In genomic region chr3:173109143-173109542, GRCh38 we compare ENCODE assay signal across 23 cellular contexts. TPM values are rescaled to one million over a fixed set of nuclear protein-coding genes. Genes with fewer than 3 reads are reported as not detected.
DNase-seq lines count a peak whose midpoint lies in the region; ATAC-seq lines count a peak whose summit lies in the region.
"Had no signal": no experiment of that assay in that cellular context is flagged by ENCODE, and none has a peak within 500 bp of the region (broad histone marks: within the 10 kb centered on the region; RNA-seq: fewer than 3 reads in every experiment).

No MANE protein-coding gene starts in this region.

- ATAC-seq in natural killer cell treated with Interleukin-12 subunit alpha and Interleukin-12 subunit beta and Interleukin-15 and Interleukin-18, amount 100 ng/mL, for 72 hours: no peak
- ATAC-seq: activated CD4-positive, alpha-beta T cell treated with anti-CD3 and anti-CD28 coated beads for 36 hours; activated naive CD4-positive, alpha-beta T cell treated with anti-CD3 and anti-CD28 coated beads, Interleukin-2, amount 50 U/mL, for 72 hours; activated T-cell treated with anti-CD3 and anti-CD28 coated beads, Interleukin-2, amount 50 U/mL, for 72 hours; left lung had no signal

- H3K9me3 Mint-ChIP-seq in natural killer cell treated with Interleukin-12 subunit alpha and Interleukin-12 subunit beta and Interleukin-15 and Interleukin-18, amount 100 ng/mL, for 72 hours: peaks cover 3% of the 10 kb centered on the region

- no peaks in the 10 kb centered on the region for H3K27me3 Mint-ChIP-seq in natural killer cell treated with Interleukin-12 subunit alpha and Interleukin-12 subunit beta and Interleukin-15 and Interleukin-18, amount 100 ng/mL, for 72 hours
- H3K27me3 Mint-ChIP-seq: activated CD4-positive, alpha-beta T cell treated with anti-CD3 and anti-CD28 coated beads for 36 hours; brain; CD4-positive, alpha-beta T cell had no signal

- peak; percentile 18 for DNase-seq in ELF-1 (ENCODE audit: low read depth, low spot score)
- DNase-seq in RPMI7951 (ENCODE audit: low read depth): peak; percentile 5
- peak in 30 of 42 donors; percentile 3 to 72 (median 24) for DNase-seq in head of caudate nucleus
- DNase-seq in non-pigmented ciliary epithelial cell (ENCODE audit: low read depth): peak; percentile 11
- no peak for DNase-seq in natural killer cell treated with Interleukin-12 subunit alpha and Interleukin-12 subunit beta and Interleukin-15 and Interleukin-18, amount 100 ng/mL, for 72 hours (ENCODE audit: low spot score)
- DNase-seq in AML-193 (lab: John Stamatoyannopoulos, UW): no peak
- DNase-seq in stimulated activated CD4-positive, alpha-beta T cell treated with anti-CD3 and anti-CD28 coated beads, Interleukin-2, amount 100 ng/mL, for 24 hours: no peak
- no peak for DNase-seq in activated effector memory CD4-positive, alpha-beta T cell treated with Interleukin-2 at 50 U/mL for 16 hours
- DNase-seq: activated CD4-positive, alpha-beta T cell treated with anti-CD3 and anti-CD28 coated beads for 36 hours; activated T-cell treated with anti-CD3 and anti-CD28 coated beads, Interleukin-2, amount 50 U/mL, for 72 hours; CD4-positive, alpha-beta T cell; glutamatergic neuron; KBM-7; left lung; NCI-H1930; NCI-H446; RPMI8226; stimulated activated CD4-positive, alpha-beta T cell treated with anti-CD3 and anti-CD28 coated beads, Interleukin-12 subunit alpha, Interleukin-12 subunit beta, amount 100 ng/mL, for 4 hours had no signal

- intact Hi-C loops in head of caudate nucleus (cut with DNase I): no loop called here

- no peak overlapping the region for H3K27ac Mint-ChIP-seq in natural killer cell treated with Interleukin-12 subunit alpha and Interleukin-12 subunit beta and Interleukin-15 and Interleukin-18, amount 100 ng/mL, for 72 hours
- H3K27ac Mint-ChIP-seq: activated CD4-positive, alpha-beta T cell treated with anti-CD3 and anti-CD28 coated beads for 36 hours; activated naive CD4-positive, alpha-beta T cell treated with anti-CD3 and anti-CD28 coated beads, Interleukin-2, amount 50 U/mL, for 72 hours; activated T-cell treated with anti-CD3 and anti-CD28 coated beads, Interleukin-2, amount 50 U/mL, for 72 hours; CD4-positive, alpha-beta T cell had no signal

- no peaks in the 10 kb centered on the region for H3K36me3 Mint-ChIP-seq in natural killer cell treated with Interleukin-12 subunit alpha and Interleukin-12 subunit beta and Interleukin-15 and Interleukin-18, amount 100 ng/mL, for 72 hours
- H3K36me3 Mint-ChIP-seq: activated naive CD4-positive, alpha-beta T cell treated with anti-CD3 and anti-CD28 coated beads, Interleukin-2, amount 50 U/mL, for 72 hours; brain had no signal

- H3K4me1 Mint-ChIP-seq in natural killer cell treated with Interleukin-12 subunit alpha and Interleukin-12 subunit beta and Interleukin-15 and Interleukin-18, amount 100 ng/mL, for 72 hours (ENCODE audit: low read depth in 2 of 2): no peaks in the 10 kb centered on the region
- H3K4me1 Mint-ChIP-seq: activated CD4-positive, alpha-beta T cell treated with anti-CD3 and anti-CD28 coated beads for 36 hours had no signal

- H3K4me3 Mint-ChIP-seq in natural killer cell treated with Interleukin-12 subunit alpha and Interleukin-12 subunit beta and Interleukin-15 and Interleukin-18, amount 100 ng/mL, for 72 hours: no peak overlapping the region
- H3K4me3 Mint-ChIP-seq: activated CD4-positive, alpha-beta T cell treated with anti-CD3 and anti-CD28 coated beads for 36 hours; activated T-cell treated with anti-CD3 and anti-CD28 coated beads, Interleukin-2, amount 50 U/mL, for 72 hours; brain; CD4-positive, alpha-beta T cell had no signal

RNA-seq across cellular contexts. Expression of gene SPATA16, which starts 31.9 kb away (rescaled TPM):
- total RNA-seq in RPMI7951 (2014; rRNA removed; shearing (Covaris generic)): not detected in 2 replicates
- total RNA-seq in natural killer cell treated with Interleukin-12 subunit alpha and Interleukin-12 subunit beta and Interleukin-15 and Interleukin-18, amount 100 ng/mL, for 72 hours: not detected
- total RNA-seq: activated CD4-positive, alpha-beta T cell treated with anti-CD3 and anti-CD28 coated beads for 36 hours; activated naive CD4-positive, alpha-beta T cell treated with anti-CD3 and anti-CD28 coated beads, Interleukin-2, amount 50 U/mL, for 72 hours; activated T-cell treated with anti-CD3 and anti-CD28 coated beads, Interleukin-2, amount 50 U/mL, for 72 hours; CD4-positive, alpha-beta T cell; fibroblast of lung; left lung; osteoblast; suprapubic skin had no signal

Comparison
In these comparisons a context has a peak if more than half of its experiments do, and no peak if none do; other contexts are left out.
1. DNase-seq: peak in ELF-1 (single experiment), RPMI7951 (single experiment), head of caudate nucleus (30 of 42) and non-pigmented ciliary epithelial cell (single experiment); none in natural killer cell treated with Interleukin-12 subunit alpha and Interleukin-12 subunit beta and Interleukin-15 and Interleukin-18, amount 100 ng/mL, for 72 hours (single experiment), AML-193 (0 of 2), stimulated activated CD4-positive, alpha-beta T cell treated with anti-CD3 and anti-CD28 coated beads, Interleukin-2, amount 100 ng/mL, for 24 hours (0 of 2) and activated effector memory CD4-positive, alpha-beta T cell treated with Interleukin-2 at 50 U/mL for 16 hours (single experiment).